ENCODE assay signal across 9 cellular contexts in genomic region chr2:12717988-12718661, GRCh38. TPM values are rescaled to one million over a fixed set of nuclear protein-coding genes. Genes with fewer than 3 reads are reported as not detected.
DNase-seq lines count a peak whose midpoint lies in the region; ATAC-seq, FAIRE-seq and TF ChIP-seq lines count a peak whose summit lies in the region.
"Had no signal": no experiment of that assay in that cellular context is flagged by ENCODE, and none has a peak within 500 bp of the region (broad histone marks: within the 10 kb centered on the region; RNA-seq: fewer than 3 reads in every experiment).

No MANE protein-coding gene starts in this region.

- POLR2A ChIA-PET in A549 (lab: Yijun Ruan, JAX) (no interaction called here), HepG2 (lab: Yijun Ruan, JAX) (no interaction called here)

- H3K4me2 ChIP-seq in A549 (peak overlapping the region; percentile 100), HepG2 (ENCODE audit: low read depth, low read length) (peak overlapping the region; percentile 79)

- in situ Hi-C loops in HepG2 (cut with HindIII; ENCODE audit: extremely low pct_ligation_motif_present, low pct_unique_long_range_greater_than_20kb) = loop anchor here (5.0 kb wide), 1 partner anchor 886 kb away; no protein-coding TSS in a partner anchor

- ATAC-seq in A549 = peak in 1 of 2 experiments; percentile 12; a peak in 3 of 6 replicates
- ATAC-seq in GM21528 (IDR thresholded peaks at IDR 0.05; ENCODE audit: low FRiP score, unreplicated experiment) = peak; percentile 5
- ATAC-seq in SK-N-SH treated with all-trans-retinoic acid at 6 μM for 48 hours = peak; percentile 4
- peak; percentile 17 for ATAC-seq in HepG2
- ATAC-seq in stimulated activated naive B cell treated with anti-CD40 and anti-IgM and Interleukin-4, amounts not matched to agents 10 μg/mL and 1 μg/mL and 100 μg/mL, for 72 hours (replicated peaks) = peak; percentile 11 to 14
- ATAC-seq in GM18909 (IDR thresholded peaks at IDR 0.05; ENCODE audit: poor library complexity, unreplicated experiment) = no peak
- no peak for ATAC-seq in HG03342 (IDR thresholded peaks at IDR 0.05; ENCODE audit: unreplicated experiment)

- peaks cover 15% of the 10 kb centered on the region for H3K4me1 ChIP-seq in A549
- peaks cover 25% of the 10 kb centered on the region for H3K4me1 ChIP-seq in HepG2 (ENCODE audit: insufficient read depth, low read length)

- no peak for TF ChIP-seq CTCF in A549 (IDR thresholded peaks at IDR 0.05)
- no peak for TF ChIP-seq CTCF in cardiac fibroblast (IDR thresholded peaks at IDR 0.05; ENCODE audit: low read depth, low read length)
- TF ChIP-seq CTCF in HepG2 (CRISPR knock-in tag; IDR thresholded peaks at IDR 0.05) = no peak

- H3K27me3 Mint-ChIP-seq in stimulated activated naive B cell treated with anti-CD40 and anti-IgM and Interleukin-4, amounts not matched to agents 10 μg/mL and 1 μg/mL and 100 μg/mL, for 72 hours = no peaks in the 10 kb centered on the region

- peak overlapping the region; percentile 90 to 93 for H3K4me3 Mint-ChIP-seq in stimulated activated naive B cell treated with anti-CD40 and anti-IgM and Interleukin-4, amounts not matched to agents 10 μg/mL and 1 μg/mL and 100 μg/mL, for 72 hours

- no peak overlapping the region for H3K9ac ChIP-seq in HepG2 (ENCODE audit: insufficient read depth, low read depth, low read length)

- no peaks in the 10 kb centered on the region for H3K9me3 Mint-ChIP-seq in stimulated activated naive B cell treated with anti-CD40 and anti-IgM and Interleukin-4, amounts not matched to agents 10 μg/mL and 1 μg/mL and 100 μg/mL, for 72 hours

- FAIRE-seq in A549 (lab: Jason Lieb, UNC) (no peak), HepG2 (lab: Jason Lieb, UNC) (no peak)
- FAIRE-seq: GM18507 had no signal

- WGBS in A549 (ENCODE audit: missing lambda C conversion rate) = 4% methylated on average over 44 of the region's 50 CpGs
- 4% methylated on average over 47 of the region's 50 CpGs for WGBS in HepG2 (ENCODE audit: low lambda C conversion rate)

- peaks cover 31 to 64% of the 10 kb centered on the region in 2 donors for H3K4me1 Mint-ChIP-seq in stimulated activated naive B cell treated with anti-CD40 and anti-IgM and Interleukin-4, amounts not matched to agents 10 μg/mL and 1 μg/mL and 100 μg/mL, for 72 hours

- no peaks in the 10 kb centered on the region for H3K36me3 Mint-ChIP-seq in stimulated activated naive B cell treated with anti-CD40 and anti-IgM and Interleukin-4, amounts not matched to agents 10 μg/mL and 1 μg/mL and 100 μg/mL, for 72 hours

- H3K27ac Mint-ChIP-seq in stimulated activated naive B cell treated with anti-CD40 and anti-IgM and Interleukin-4, amounts not matched to agents 10 μg/mL and 1 μg/mL and 100 μg/mL, for 72 hours = peak overlapping the region; percentile 92

- H3K4me3 ChIP-seq in A549 = peak overlapping the region; percentile 64
- H3K4me3 ChIP-seq in cardiac fibroblast (replicated peaks in 1 of 2; ENCODE audit: low read depth in 2 of 2, low read length in 2 of 2) = peak overlapping the region; percentile 83 to 88
- peak overlapping the region; percentile 53 to 67 (median 54); a peak in 5 of 6 replicates for H3K4me3 ChIP-seq in HepG2 (replicated peaks in 1 of 3; ENCODE audit: insufficient read depth in 1 of 3, low read depth in 2 of 3, low read length in 3 of 3)

- H3K79me2 ChIP-seq in HepG2 (ENCODE audit: insufficient read depth, low read length) = no peaks in the 10 kb centered on the region

- no peak for TF ChIP-seq POLR2A in A549 (IDR thresholded peaks at IDR 0.05; ENCODE audit: low read length)
- TF ChIP-seq POLR2A in HepG2 (IDR thresholded peaks at IDR 0.05; ENCODE audit: insufficient read depth in 1 of 2, low read depth in 2 of 2, low read length in 2 of 2) = no peak

- TF ChIP-seq RAD21 in A549 (conservative IDR thresholded peaks at IDR 0.05 in 1 of 2, IDR thresholded peaks at IDR 0.05 in 1 of 2) (no peak), HepG2 (CRISPR knock-in tag; IDR thresholded peaks at IDR 0.05) (no peak)

- intact Hi-C loops in HepG2 (cut with micrococcal nuclease; ENCODE audit: unreplicated experiment) = loop anchor here (2.0 to 5.0 kb wide), 3 partner anchors 61 to 889 kb away; no protein-coding TSS in a partner anchor

- no peaks in the 10 kb centered on the region for H4K20me1 ChIP-seq in HepG2 (ENCODE audit: insufficient read depth, low read length)

- BruUV-seq in HepG2 (replicated peaks; lab: Mats Ljungman, UMichigan) = no TSS peak

- CTCF ChIA-PET in A549 (lab: Yijun Ruan, JAX) = interaction anchor here (0.7 to 3.2 kb wide), 13 partner anchors 8 to 934 kb away, joined by 3 to 31 read pairs (median 3); no protein-coding TSS in a partner anchor
- CTCF ChIA-PET in HepG2 (lab: Yijun Ruan, JAX; ENCODE audit: low intra/inter-chr PET ratio, low total read pairs) = no interaction called here

- DNase-seq in A549 (ENCODE audit: low read depth in 1 of 2, low spot score in 1 of 2) = peak in 1 of 2 experiments; percentile 21
- peak; percentile 37 to 52 for DNase-seq in cardiac fibroblast (ENCODE audit: low read depth in 2 of 2)
- DNase-seq in HepG2 (ENCODE audit: low spot score) = no peak
- DNase-seq in stimulated activated naive B cell treated with anti-CD40 and anti-IgM and Interleukin-4, amounts not matched to agents 10 μg/mL and 1 μg/mL and 100 μg/mL, for 72 hours = peak; percentile 28

- H3K9me3 ChIP-seq in A549 (no peaks in the 10 kb centered on the region; the same call in 2 of the 3 replicates), HepG2 (ENCODE audit: low read length) (no peaks in the 10 kb centered on the region)

- H2AFZ ChIP-seq in HepG2 (ENCODE audit: low read length) = no peak overlapping the region

- H3K36me3 ChIP-seq in HepG2 (replicated peaks in 1 of 2; ENCODE audit: control insufficient read depth in 1 of 2, insufficient read depth in 2 of 2, low read length in 2 of 2) = no peaks in the 10 kb centered on the region

- peaks cover 6 to 45% of the 10 kb centered on the region in 2 experiments for H3K27me3 ChIP-seq in HepG2 (ENCODE audit: control insufficient read depth in 1 of 2, insufficient read depth in 2 of 2, low read length in 2 of 2)

- H3K27ac ChIP-seq in A549 (no peak overlapping the region), HepG2 (ENCODE audit: extremely low read length, insufficient read depth, low read length) (no peak overlapping the region)

- TF ChIP-seq EP300 in A549 (IDR thresholded peaks at IDR 0.05) = no peak
- TF ChIP-seq EP300 in HepG2 (IDR thresholded peaks at IDR 0.05; ENCODE audit: low read depth in 2 of 2, low read length in 2 of 2) = no peak
- no peak for TF ChIP-seq EP300 in HepG2 (CRISPR knock-in tag; IDR thresholded peaks at IDR 0.05; ENCODE audit: borderline replicate concordance)

TF ChIP-seq in A549, 52 proteins besides CTCF, POLR2A, EP300 and RAD21 (continues in another document):
- TF ChIP-seq ZFP36 (IDR thresholded peaks at IDR 0.05; ENCODE audit: borderline replicate concordance, partially characterized antibody) (no peak), TP53 (CRISPR knock-in tag; IDR thresholded peaks at IDR 0.05) (no peak), MAFK (IDR thresholded peaks at IDR 0.05; ENCODE audit: partially characterized antibody) (no peak), BHLHE40 (IDR thresholded peaks at IDR 0.05; ENCODE audit: low read depth, low read length) (no peak)

TF ChIP-seq in SK-N-SH treated with all-trans-retinoic acid at 6 μM for 48 hours, 23 proteins besides CTCF, POLR2A, EP300 and RAD21 (continues in another document):
- TF ChIP-seq PPARA (CRISPR knock-in tag; IDR thresholded peaks at IDR 0.05; ENCODE audit: borderline replicate concordance) (no peak), CSDC2 (CRISPR knock-in tag; IDR thresholded peaks at IDR 0.05) (no peak), ZNF70 (CRISPR knock-in tag; IDR thresholded peaks at IDR 0.05) (no peak), TCF4 (CRISPR knock-in tag; IDR thresholded peaks at IDR 0.05; ENCODE audit: borderline replicate concordance) (no peak), GLIS3 (CRISPR knock-in tag; IDR thresholded peaks at IDR 0.05) (no peak), SNAI2 (CRISPR knock-in tag; IDR thresholded peaks at IDR 0.05) (no peak)

TF ChIP-seq in HepG2, 621 proteins besides CTCF, POLR2A, EP300 and RAD21 (continues in another document):
- TF ChIP-seq EED (CRISPR knock-in tag; IDR thresholded peaks at IDR 0.05) (no peak), GABPA (IDR thresholded peaks at IDR 0.05; ENCODE audit: low read depth, low read length) (no peak), GABPA (CRISPR knock-in tag; IDR thresholded peaks at IDR 0.05; ENCODE audit: low read depth) (no peak), ZSCAN29 (CRISPR knock-in tag; conservative IDR thresholded peaks at IDR 0.05) (peak; percentile 88; the same call in 1 of the 2 replicates)

RNA-seq across cellular contexts. Expression of gene TRIB2, which starts 1.4 kb away (rescaled TPM):
- polyA plus RNA-seq in A549 (2011; rRNA removed) (0.17 and 0.28 TPM in 2 replicates), A549 (2017; fragmentation: RNase III; extraction: RNeasy Plus Mini Kit Qiagen cat#74134 plus additional on column Dnase treatment) (0.03 to 0.32 TPM (median 0.20 TPM) in 3 replicates), HepG2 (2011; rRNA removed) (0.68 and 1.1 TPM in 2 replicates)
- polyA plus RNA-seq in A549 (2012; cell fraction: cytosol; rRNA removed) = 0.19 and 0.21 TPM in 2 replicates
- 0.17 and 0.95 TPM in 2 replicates for polyA plus RNA-seq in A549 (2012; cell fraction: nucleus; rRNA removed)
- polyA minus RNA-seq in A549 (2011; rRNA and poly(A)+ RNA removed) = 0.08 and 0.19 TPM in 2 replicates
- 1.3 and 2.3 TPM in 2 replicates for total RNA-seq in HepG2 (2016; rRNA removed; fragmentation: Illumina TruSeq; extraction: Trizol)
- 0.26 and 0.61 TPM in 2 replicates for total RNA-seq in HepG2 (2016; cell fraction: cytosol; rRNA removed; fragmentation: Illumina TruSeq; extraction: Trizol; ENCODE audit: low read depth)
- 1.2 and 1.3 TPM in 2 replicates for total RNA-seq in HepG2 (2016; cell fraction: insoluble cytoplasmic fraction; rRNA removed; fragmentation: Illumina TruSeq; extraction: Trizol)
- 0.77 and 1.2 TPM in 2 replicates for total RNA-seq in HepG2 (2016; cell fraction: membrane; rRNA removed; fragmentation: Illumina TruSeq; extraction: Trizol)
- total RNA-seq in HepG2 (2016; cell fraction: nucleus; rRNA removed; fragmentation: Illumina TruSeq; extraction: Trizol) = 1.6 and 3.2 TPM in 2 replicates
- 0.67 and 0.88 TPM in 2 replicates for polyA plus RNA-seq in HepG2 (2011; cell fraction: cytosol; rRNA removed)
- 3.9 and 4.0 TPM in 2 replicates for polyA plus RNA-seq in HepG2 (2011; cell fraction: nucleus; rRNA removed)
- polyA plus RNA-seq in HepG2 (2012) = 1.4 and 2.5 TPM in 2 replicates
- polyA plus RNA-seq in HepG2 (2016; cell fraction: cytosol; fragmentation: Illumina TruSeq; extraction: Trizol; ENCODE audit: low read depth) = 0.32 and 0.33 TPM in 2 replicates
- 1.0 and 1.4 TPM in 2 replicates for polyA plus RNA-seq in HepG2 (2016; cell fraction: insoluble cytoplasmic fraction; fragmentation: Illumina TruSeq; extraction: Trizol; ENCODE audit: low read depth)
- polyA plus RNA-seq in HepG2 (2016; cell fraction: membrane; fragmentation: Illumina TruSeq; extraction: Trizol; ENCODE audit: low read depth) = 1.3 TPM in 2 replicates
- 4.2 and 4.5 TPM in 2 replicates for polyA plus RNA-seq in HepG2 (2016; cell fraction: nucleus; fragmentation: Illumina TruSeq; extraction: Trizol; ENCODE audit: insufficient read depth, low read depth)
- polyA minus RNA-seq in HepG2 (2011; rRNA and poly(A)+ RNA removed; ENCODE audit: low replicate concordance) = 1.1 TPM in 1 of 2 replicates, not detected in the other
- 0.49 and 0.62 TPM in 2 replicates for polyA minus RNA-seq in HepG2 (2011; cell fraction: cytosol; rRNA and poly(A)+ RNA removed)
- polyA minus RNA-seq in HepG2 (2011; cell fraction: nucleus; rRNA and poly(A)+ RNA removed) = 3.2 and 4.1 TPM in 2 replicates

Comparison
In these comparisons a context has a peak if more than half of its experiments do, and no peak if none do; other contexts are left out.
1. ATAC-seq: peak in GM21528 (single experiment), SK-N-SH treated with all-trans-retinoic acid at 6 μM for 48 hours (single experiment), HepG2 (single experiment) and stimulated activated naive B cell treated with anti-CD40 and anti-IgM and Interleukin-4, amounts not matched to agents 10 μg/mL and 1 μg/mL and 100 μg/mL, for 72 hours (2 of 2); none in GM18909 (single experiment) and HG03342 (single experiment).
2. Peak in every context shown above with its lines, with median percentiles within 50 percentile points of each other: H3K4me3 ChIP-seq.